ENCODE assay signal across 7 cellular contexts in genomic region chr1:24289937-24290595, GRCh38. TPM values are rescaled to one million over a fixed set of nuclear protein-coding genes. Genes with fewer than 3 reads are reported as not detected.
DNase-seq lines count a peak whose midpoint lies in the region; ATAC-seq and TF ChIP-seq lines count a peak whose summit lies in the region.

No MANE protein-coding gene starts in this region.

- peaks cover 1 to 8% (median 6%) of the 10 kb centered on the region in 3 donors for H3K27me3 Mint-ChIP-seq in CD14-positive monocyte (ENCODE audit: low read depth in 3 of 3)

- TF ChIP-seq POLR2A in tibial nerve (IDR thresholded peaks at IDR 0.05), result no peak

- peaks cover 33% of the 10 kb centered on the region for H3K4me1 ChIP-seq in adipocyte (ENCODE audit: control insufficient read depth, insufficient read depth, low read length)
- peaks cover 0 to 33% (median 0%) of the 10 kb centered on the region in 4 donors for H3K4me1 ChIP-seq in tibial nerve

- peak in 1 of 2 donors; percentile 62 for TF ChIP-seq EP300 in tibial nerve (IDR thresholded peaks at IDR 0.05)

- no peak overlapping the region for H3K4me3 Mint-ChIP-seq in CD14-positive monocyte

- H3K27me3 ChIP-seq in adipocyte (replicated peaks; ENCODE audit: control insufficient read depth, insufficient read depth, low read length) (peaks cover 5% of the 10 kb centered on the region), tibial nerve (no peaks in the 10 kb centered on the region)

- H3K27ac ChIP-seq in tibial nerve, result peak overlapping the region in 1 of 4 donors; percentile 43

- intact Hi-C loops in CD14-positive monocyte (cut with micrococcal nuclease), result no loop called here

- peak; percentile 98 for DNase-seq in M059J (ENCODE audit: low read depth)
- DNase-seq in adipocyte (ENCODE audit: low read depth), result peak; percentile 35
- DNase-seq in hypothalamus (lab: John Stamatoyannopoulos, UW), result peak in 48 of 51 donors; percentile 10 to 95 (median 80)
- peak; percentile 45 to 61 for DNase-seq in tibial nerve (ENCODE audit: low spot score in 2 of 2)
- DNase-seq in CD14-positive monocyte (ENCODE audit: low spot score), result no peak

- no peak overlapping the region for H3K9ac ChIP-seq in adipocyte (ENCODE audit: low read length)

- no peaks in the 10 kb centered on the region for H3K36me3 Mint-ChIP-seq in CD14-positive monocyte

- 37% methylated on average over 15 of the region's 15 CpGs for WGBS in tibial nerve, 2 donors

- H3K9me3 ChIP-seq in adipocyte (ENCODE audit: control insufficient read depth, low read length), result no peaks in the 10 kb centered on the region
- no peaks in the 10 kb centered on the region for H3K9me3 ChIP-seq in tibial nerve

- no peaks in the 10 kb centered on the region for H3K36me3 ChIP-seq in adipocyte (ENCODE audit: control insufficient read depth, insufficient read depth, low read length, severe bottlenecking)
- H3K36me3 ChIP-seq in tibial nerve, result no peaks in the 10 kb centered on the region

- ATAC-seq in GM18909 (IDR thresholded peaks at IDR 0.05; ENCODE audit: poor library complexity, unreplicated experiment) (no peak), HG02970 (IDR thresholded peaks at IDR 0.05; ENCODE audit: low FRiP score, unreplicated experiment) (no peak)

- no peak for TF ChIP-seq CTCF in tibial nerve (IDR thresholded peaks at IDR 0.05)
- TF ChIP-seq CTCF in CD14-positive monocyte (IDR thresholded peaks at IDR 0.05), result no peak

- H3K4me1 Mint-ChIP-seq in CD14-positive monocyte, result peaks cover 12% of the 10 kb centered on the region

- H3K27ac Mint-ChIP-seq in CD14-positive monocyte, result peak overlapping the region in 1 of 7 donors; percentile 43

- H3K4me3 ChIP-seq in adipocyte (ENCODE audit: low read length) (no peak overlapping the region), tibial nerve (no peak overlapping the region)

- H3K9me3 Mint-ChIP-seq in CD14-positive monocyte, result no peaks in the 10 kb centered on the region

RNA-seq across cellular contexts. Expression of gene GRHL3, which starts 29.1 kb away (rescaled TPM):
- not detected in 2 replicates for total RNA-seq in M059J (2014; rRNA removed; shearing (Covaris generic))
- total RNA-seq in tibial nerve, result not detected
- not detected for polyA plus RNA-seq in CD14-positive monocyte
